ENCODE assay signal across 8 cellular contexts in the genomic region with DNA sequence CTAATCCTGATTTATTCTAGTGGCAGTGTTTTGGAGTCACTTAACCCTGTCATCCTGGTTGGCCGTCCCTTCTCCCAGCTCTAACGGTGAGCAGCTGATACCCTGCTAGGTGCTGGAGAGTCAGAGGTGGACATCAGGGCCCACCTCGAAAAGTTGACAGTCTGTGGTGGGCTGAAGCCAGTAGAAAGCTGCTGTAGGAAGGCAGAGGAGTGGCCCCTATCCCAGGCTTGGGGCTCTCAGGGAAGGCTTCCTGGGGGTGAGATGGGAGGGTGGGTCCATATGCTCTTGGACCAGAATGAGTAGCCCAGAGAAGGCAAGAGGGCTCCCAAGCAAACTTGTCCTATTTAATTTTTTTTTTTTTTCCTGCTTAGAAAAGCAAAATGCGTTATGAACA. TPM values are rescaled to one million over a fixed set of nuclear protein-coding genes. Genes with fewer than 3 reads are reported as not detected.
DNase-seq lines count a peak whose midpoint lies in the region; ATAC-seq and TF ChIP-seq lines count a peak whose summit lies in the region.

No MANE protein-coding gene starts in this region.

- H3K27ac Mint-ChIP-seq in activated CD4-positive, alpha-beta T cell treated with anti-CD3 and anti-CD28 coated beads, Interleukin-2, amount 10 ng/mL, durations not matched to agents 24 days and 14 days = peak overlapping the region; percentile 98
- H3K27ac Mint-ChIP-seq in T-cell (peak overlapping the region in 1 of 2 donors; percentile 99), glutamatergic neuron (ENCODE audit: unreplicated experiment) (peak overlapping the region; percentile 93)

- H3K36me3 ChIP-seq in stomach = peaks cover 16 to 31% (median 27%) of the 10 kb centered on the region in 4 donors

- H3K9me3 Mint-ChIP-seq in activated CD4-positive, alpha-beta T cell treated with anti-CD3 and anti-CD28 coated beads, Interleukin-2, amount 10 ng/mL, durations not matched to agents 24 days and 14 days = no peaks in the 10 kb centered on the region
- H3K9me3 Mint-ChIP-seq in T-cell (no peaks in the 10 kb centered on the region), glutamatergic neuron (ENCODE audit: unreplicated experiment) (peaks cover 6% of the 10 kb centered on the region)

- TF ChIP-seq EP300 in stomach (IDR thresholded peaks at IDR 0.05) = no peak

- H3K4me3 ChIP-seq in stomach = peak overlapping the region in 3 of 4 donors; percentile 79 to 97 (median 87)

- WGBS in stomach, 5 donors = 43 to 58% (median 53%) methylated on average over 4 of the region's 4 CpGs

- H3K27me3 Mint-ChIP-seq in activated CD4-positive, alpha-beta T cell treated with anti-CD3 and anti-CD28 coated beads, Interleukin-2, amount 10 ng/mL, durations not matched to agents 24 days and 14 days = peaks cover 2% of the 10 kb centered on the region
- no peaks in the 10 kb centered on the region for H3K27me3 Mint-ChIP-seq in T-cell
- H3K27me3 Mint-ChIP-seq in glutamatergic neuron (ENCODE audit: unreplicated experiment) = peaks cover 4% of the 10 kb centered on the region

- DNase-seq in activated CD4-positive, alpha-beta T cell treated with anti-CD3 and anti-CD28 coated beads, Interleukin-2, amount 10 ng/mL, durations not matched to agents 24 days and 14 days = peak; percentile 66
- no peak for DNase-seq in activated CD4-positive, alpha-beta T cell treated with anti-CD3 and anti-CD28 coated beads, Interleukin-2, amount 50 U/mL, for 4 hours
- DNase-seq in T-cell (peak in 1 of 34 experiments; percentile 2), glutamatergic neuron (no peak), stomach (no peak), DMS153 treated with DMSO at 0.1 percent for 48 hours (lab: John Stamatoyannopoulos, UW; ENCODE audit: unreplicated experiment) (no peak)

- no peaks in the 10 kb centered on the region for H3K9me3 ChIP-seq in stomach

- peaks cover 46% of the 10 kb centered on the region for H3K36me3 Mint-ChIP-seq in activated CD4-positive, alpha-beta T cell treated with anti-CD3 and anti-CD28 coated beads, Interleukin-2, amount 10 ng/mL, durations not matched to agents 24 days and 14 days (ENCODE audit: low read depth)
- H3K36me3 Mint-ChIP-seq in T-cell (peaks cover 35% of the 10 kb centered on the region), glutamatergic neuron (ENCODE audit: unreplicated experiment) (no peaks in the 10 kb centered on the region)

- no peak for TF ChIP-seq POLR2A in stomach (IDR thresholded peaks at IDR 0.05)

- H3K27me3 ChIP-seq in stomach = no peaks in the 10 kb centered on the region

- CTCF ChIA-PET in T-cell (lab: Charles Lee) = interaction anchor here (0.6 to 1.8 kb wide), 16 partner anchors 8 to 651 kb away, joined by 3 to 7 read pairs (median 4); partner anchors contain the start of gene DIPK1A (in 1 of the 2)

- H3K4me3 Mint-ChIP-seq in activated CD4-positive, alpha-beta T cell treated with anti-CD3 and anti-CD28 coated beads, Interleukin-2, amount 10 ng/mL, durations not matched to agents 24 days and 14 days = peak overlapping the region; percentile 99
- H3K4me3 Mint-ChIP-seq in T-cell (peak overlapping the region; percentile 97 to 100 (median 99)), glutamatergic neuron (ENCODE audit: unreplicated experiment) (peak overlapping the region; percentile 97)

- ATAC-seq in T-cell (replicated peaks in 1 of 4) (no peak), GM21576 (IDR thresholded peaks at IDR 0.05; ENCODE audit: unreplicated experiment) (no peak), HG02623 (IDR thresholded peaks at IDR 0.05; ENCODE audit: unreplicated experiment) (no peak)

- H3K27ac ChIP-seq in stomach = peak overlapping the region in 2 of 5 donors; percentile 97

- POLR2A ChIA-PET in T-cell (lab: Charles Lee) = interaction anchor here (0.5 to 1.4 kb wide), 8 partner anchors 11 to 957 kb away, joined by 3 to 9 read pairs (median 4); no protein-coding TSS in a partner anchor

- intact Hi-C loops in activated CD4-positive, alpha-beta T cell treated with anti-CD3 and anti-CD28 coated beads, Interleukin-2, amount 10 ng/mL, durations not matched to agents 24 days and 14 days (cut with micrococcal nuclease) = loop anchor here (1.0 to 5.0 kb wide), 6 partner anchors 248 to 1809 kb away; partner anchors contain the start of genes CCDC18, DR1, GLMN and MTF2
- intact Hi-C loops in stomach (cut with DNase I; ENCODE audit: low total_unique reads) = no loop called here

- peaks cover 42% of the 10 kb centered on the region for H3K4me1 Mint-ChIP-seq in activated CD4-positive, alpha-beta T cell treated with anti-CD3 and anti-CD28 coated beads, Interleukin-2, amount 10 ng/mL, durations not matched to agents 24 days and 14 days
- H3K4me1 Mint-ChIP-seq in T-cell (peaks cover 41 to 45% (median 43%) of the 10 kb centered on the region in 3 donors), glutamatergic neuron (ENCODE audit: low read depth, unreplicated experiment) (peaks cover 12% of the 10 kb centered on the region)

- peaks cover 27 to 36% (median 32%) of the 10 kb centered on the region in 4 donors for H3K4me1 ChIP-seq in stomach

- no peak for TF ChIP-seq CTCF in glutamatergic neuron (IDR thresholded peaks at IDR 0.05; ENCODE audit: partially characterized antibody, unreplicated experiment)
- no peak for TF ChIP-seq CTCF in stomach (IDR thresholded peaks at IDR 0.05)

RNA-seq across cellular contexts. Expression of gene RPL5, which starts 0.5 kb away (rescaled TPM):
- total RNA-seq in activated CD4-positive, alpha-beta T cell treated with anti-CD3 and anti-CD28 coated beads, Interleukin-2, amount 10 ng/mL, durations not matched to agents 24 days and 14 days = 1,231 and 1,282 TPM in 2 replicates
- 1,000 to 10,000 TPM; 1,327 to 1,558 (median 1,433) TPM for total RNA-seq in T-cell
- 692 TPM for total RNA-seq in glutamatergic neuron (ENCODE audit: unreplicated experiment)
- 1,000 to 10,000 TPM; 1,447 to 2,022 (median 1,553) TPM for total RNA-seq in stomach
- 1,000 to 10,000 TPM; 1,862 to 2,593 (median 2,118) TPM for polyA plus RNA-seq in stomach

RNA-seq across cellular contexts. Expression of gene EVI5, which starts 46.5 kb away (rescaled TPM):
- total RNA-seq in activated CD4-positive, alpha-beta T cell treated with anti-CD3 and anti-CD28 coated beads, Interleukin-2, amount 10 ng/mL, durations not matched to agents 24 days and 14 days = 24.6 and 25.8 TPM in 2 replicates
- 1 to 10 TPM; 1.5 to 2.4 (median 2.0) TPM for total RNA-seq in T-cell
- 19.5 TPM for total RNA-seq in glutamatergic neuron (ENCODE audit: unreplicated experiment)
- total RNA-seq in stomach = 100 to 1,000 TPM in 2 of 5 donors, 10 to 100 TPM in 3; 30.0 to 200 (median 91.4) TPM
- polyA plus RNA-seq in stomach = 1 to 10 TPM; 1.8 to 8.9 (median 6.6) TPM
